10 cellular contexts compared by ENCODE assay signal in genomic region chr1:3174487-3175247, GRCh38.
DNase-seq lines count a peak whose midpoint lies in the region; ATAC-seq and TF ChIP-seq lines count a peak whose summit lies in the region.
"Had no signal": no experiment of that assay in that cellular context is flagged by ENCODE, and none has a peak within 500 bp of the region (broad histone marks: within the 10 kb centered on the region; RNA-seq: fewer than 3 reads in every experiment).

No MANE protein-coding gene starts in this region.

- DNase-seq in C1 segment of cervical spinal cord (lab: John Stamatoyannopoulos, UW) (peak in 11 of 14 donors; percentile 12 to 69 (median 37)), amygdala (lab: John Stamatoyannopoulos, UW) (peak in 42 of 56 donors; percentile 16 to 83 (median 53)), left ventricle myocardium inferior (peak; percentile 69), psoas muscle (peak; percentile 35 to 84), NCI-H2029 (lab: John Stamatoyannopoulos, UW) (no peak), spleen (no peak)
- no peak for DNase-seq in activated naive CD4-positive, alpha-beta T cell treated with anti-CD3 and anti-CD28 coated beads, Interleukin-2, amount 10 ng/mL, durations not matched to agents 7 days and 5 days
- DNase-seq: activated T-cell treated with anti-CD3 and anti-CD28 coated beads, Interleukin-2, amount 50 U/mL, for 1 hour; naive B cell had no signal

- WGBS in psoas muscle, 3 donors, result 13 to 21% (median 19%) methylated on average over 22 of the region's 22 CpGs
- 8 to 24% (median 11%) methylated on average over 10 to 22 of the region's 22 CpGs for WGBS in spleen, 5 donors

- H3K27me3 ChIP-seq in left ventricle myocardium inferior (ENCODE audit: low read depth) (peaks cover 11% of the 10 kb centered on the region), psoas muscle (ENCODE audit: insufficient read depth in 3 of 3, low read length in 2 of 3) (peaks cover 0 to 3% (median 0%) of the 10 kb centered on the region in 3 donors), spleen (replicated peaks in 1 of 7) (peaks cover 0 to 68% (median 22%) of the 10 kb centered on the region in 7 donors)

- CTCF ChIA-PET in activated naive CD4-positive, alpha-beta T cell treated with anti-CD3 and anti-CD28 coated beads, Interleukin-2, amount 10 ng/mL, durations not matched to agents 7 days and 5 days (lab: Charles Lee), result no interaction called here

- no peaks in the 10 kb centered on the region for H3K4me1 Mint-ChIP-seq in activated naive CD4-positive, alpha-beta T cell treated with anti-CD3 and anti-CD28 coated beads, Interleukin-2, amount 10 ng/mL, durations not matched to agents 7 days and 5 days

- H3K27me3 Mint-ChIP-seq in activated naive CD4-positive, alpha-beta T cell treated with anti-CD3 and anti-CD28 coated beads, Interleukin-2, amount 10 ng/mL, durations not matched to agents 7 days and 5 days, result peaks cover 5% of the 10 kb centered on the region

- H3K4me1 ChIP-seq in left ventricle myocardium inferior, result peaks cover 60% of the 10 kb centered on the region
- peaks cover 27% of the 10 kb centered on the region for H3K4me1 ChIP-seq in psoas muscle
- peaks cover 12 to 41% (median 28%) of the 10 kb centered on the region in 6 donors for H3K4me1 ChIP-seq in spleen

- H3K4me3 Mint-ChIP-seq in activated naive CD4-positive, alpha-beta T cell treated with anti-CD3 and anti-CD28 coated beads, Interleukin-2, amount 10 ng/mL, durations not matched to agents 7 days and 5 days, result no peak overlapping the region
- H3K4me3 Mint-ChIP-seq: naive B cell had no signal

- no peaks in the 10 kb centered on the region for H3K9me3 Mint-ChIP-seq in activated naive CD4-positive, alpha-beta T cell treated with anti-CD3 and anti-CD28 coated beads, Interleukin-2, amount 10 ng/mL, durations not matched to agents 7 days and 5 days

- H3K4me3 ChIP-seq in left ventricle myocardium inferior (peak overlapping the region; percentile 39), psoas muscle (peak overlapping the region; percentile 13), spleen (no peak overlapping the region)

- H3K36me3 ChIP-seq in left ventricle myocardium inferior, result no peaks in the 10 kb centered on the region
- no peaks in the 10 kb centered on the region for H3K36me3 ChIP-seq in psoas muscle (ENCODE audit: insufficient read depth in 1 of 2, low read depth in 1 of 2)
- no peaks in the 10 kb centered on the region for H3K36me3 ChIP-seq in spleen

- intact Hi-C loops in left ventricle myocardium inferior (cut with micrococcal nuclease) (no loop called here), psoas muscle (cut with DNase I) (no loop called here), spleen (cut with DNase I; ENCODE audit: low total_unique reads) (no loop called here)

- H3K27ac Mint-ChIP-seq in activated naive CD4-positive, alpha-beta T cell treated with anti-CD3 and anti-CD28 coated beads, Interleukin-2, amount 10 ng/mL, durations not matched to agents 7 days and 5 days, result no peak overlapping the region
- H3K27ac Mint-ChIP-seq: naive B cell had no signal

- H3K9me3 ChIP-seq in left ventricle myocardium inferior (replicated peaks) (no peaks in the 10 kb centered on the region), psoas muscle (no peaks in the 10 kb centered on the region), spleen (no peaks in the 10 kb centered on the region)

- H3K27ac ChIP-seq in left ventricle myocardium inferior (replicated peaks), result peak overlapping the region; percentile 77
- peak overlapping the region; percentile 23 for H3K27ac ChIP-seq in psoas muscle
- peak overlapping the region in 2 of 8 donors; percentile 1 to 49 for H3K27ac ChIP-seq in spleen

- no peaks in the 10 kb centered on the region for H3K36me3 Mint-ChIP-seq in activated naive CD4-positive, alpha-beta T cell treated with anti-CD3 and anti-CD28 coated beads, Interleukin-2, amount 10 ng/mL, durations not matched to agents 7 days and 5 days
- H3K36me3 Mint-ChIP-seq: naive B cell had no signal

- TF ChIP-seq POLR2A in spleen (IDR thresholded peaks at IDR 0.05), result no peak

- TF ChIP-seq CTCF in left ventricle myocardium inferior (IDR thresholded peaks at IDR 0.05; ENCODE audit: borderline replicate concordance) (peak; percentile 19), psoas muscle (IDR thresholded peaks at IDR 0.05) (no peak), spleen (IDR thresholded peaks at IDR 0.05 in 8 of 11, conservative IDR thresholded peaks at IDR 0.05 in 3 of 11) (no peak)

- peak; percentile 29 to 81 (median 63) for ATAC-seq in psoas muscle
- ATAC-seq in GM21360 (IDR thresholded peaks at IDR 0.05; ENCODE audit: unreplicated experiment), result no peak

Comparison
In these comparisons a context has a peak if more than half of its experiments do, and no peak if none do; other contexts are left out.
1. DNase-seq: peak in C1 segment of cervical spinal cord (11 of 14), amygdala (42 of 56), left ventricle myocardium inferior (single experiment) and psoas muscle (2 of 2); none in NCI-H2029 (single experiment), spleen (single experiment) and activated naive CD4-positive, alpha-beta T cell treated with anti-CD3 and anti-CD28 coated beads, Interleukin-2, amount 10 ng/mL, durations not matched to agents 7 days and 5 days (single experiment).
2. H3K4me3 ChIP-seq: peak in left ventricle myocardium inferior (single experiment) and psoas muscle (single experiment); none in spleen (0 of 8).